34 cellular contexts compared by ENCODE assay signal in genomic region chr6:46267515-46267914, GRCh38.
"Had no signal": no experiment of that assay in that cellular context is flagged by ENCODE, and none has a peak within 500 bp of the region (broad histone marks: within the 10 kb centered on the region; RNA-seq: fewer than 3 reads in every experiment).

No MANE protein-coding gene starts in this region.

- H3K27ac ChIP-seq: adrenal gland, body of pancreas, brain microvascular endothelial cell, breast epithelium, VCaP had no signal

- H3K4me3 ChIP-seq: adrenal gland, body of pancreas, breast epithelium had no signal

- DNase-seq: activated B cell treated with CpG ODN at 0.5 μM for 24 hours; activated CD4-positive, alpha-beta memory T cell treated with anti-CD3 and anti-CD28 coated beads for 36 hours; activated CD4-positive, alpha-beta T cell treated with anti-CD3 and anti-CD28 coated beads for 4 hours; activated CD4-positive, alpha-beta T cell treated with anti-CD3 and anti-CD28 coated beads, Interleukin-2, amount 10 ng/mL, durations not matched to agents 24 days and 14 days; activated CD4-positive, alpha-beta T cell treated with anti-CD3 and anti-CD28 coated beads, Interleukin-2, amount 50 U/mL, for 1 hour; activated CD4-positive, alpha-beta T cell treated with anti-CD3 and anti-CD28 coated beads, Interleukin-2, amount 50 U/mL, for 4 hours; activated CD4-positive, CD25-positive, alpha-beta regulatory T cell treated with anti-CD3 and anti-CD28 coated beads, Interleukin-2, amount 50 U/mL, for 72 hours; activated CD8-positive, alpha-beta memory T cell treated with anti-CD3 and anti-CD28 coated beads, Interleukin-2, amount 50 U/mL, for 4 hours; activated CD8-positive, alpha-beta T cell treated with anti-CD3 and anti-CD28 coated beads for 36 hours; activated effector memory CD4-positive, alpha-beta T cell treated with anti-CD3 and anti-CD28 coated beads, Interleukin-2, amount 50 U/mL, for 16 hours; activated gamma-delta T cell treated with Interleukin-2 at 50 U/mL for 16 hours; activated naive CD4-positive, alpha-beta T cell; activated naive CD4-positive, alpha-beta T cell treated with anti-CD3 and anti-CD28 coated beads for 36 hours; activated naive CD4-positive, alpha-beta T cell treated with anti-CD3 and anti-CD28 coated beads, Interleukin-2, amount 50 U/mL, for 16 hours; activated naive CD8-positive, alpha-beta T cell treated with anti-CD3 and anti-CD28 coated beads for 36 hours; activated T-cell treated with anti-CD3 and anti-CD28 coated beads for 4 hours; activated T-cell treated with anti-CD3 and anti-CD28 coated beads, Interleukin-2, amount 50 U/mL, for 1 hour; activated T-cell treated with anti-CD3 and anti-CD28 coated beads, Interleukin-2, amount 50 U/mL, for 4 hours; activated T-cell treated with anti-CD3 and anti-CD28 coated beads, Interleukin-2, amount 50 U/mL, for 72 hours; adrenal gland; amniotic stem cell; aorta; body of pancreas; brain microvascular endothelial cell; central memory CD4-positive, alpha-beta T cell; T-helper 1 cell; T-helper 2 cell; T-helper 9 cell had no signal

- FAIRE-seq: astrocyte, TTC549 had no signal

- ATAC-seq: activated CD8-positive, alpha-beta T cell treated with anti-CD3 and anti-CD28 coated beads for 36 hours; activated naive CD4-positive, alpha-beta T cell treated with anti-CD3 and anti-CD28 coated beads, Interleukin-2, amount 50 U/mL, for 72 hours; activated T-cell treated with anti-CD3 and anti-CD28 coated beads, Interleukin-2, amount 50 U/mL, for 4 hours; activated T-cell treated with anti-CD3 and anti-CD28 coated beads, Interleukin-2, amount 50 U/mL, for 72 hours; activated T-helper 17 cell treated with anti-CD3 and anti-CD28 coated beads, Interleukin-2, amount 50 U/mL, for 72 hours; body of pancreas had no signal

- H3K4me1 ChIP-seq: breast epithelium had no signal

- H3K27me3 ChIP-seq: adrenal gland, body of pancreas, brain microvascular endothelial cell, breast epithelium had no signal

- H3K36me3 ChIP-seq: adrenal gland, brain microvascular endothelial cell, breast epithelium had no signal

- H3K9me3 ChIP-seq: adrenal gland, body of pancreas, breast epithelium had no signal
